23 cellular contexts compared by ENCODE assay signal in the genomic region with DNA sequence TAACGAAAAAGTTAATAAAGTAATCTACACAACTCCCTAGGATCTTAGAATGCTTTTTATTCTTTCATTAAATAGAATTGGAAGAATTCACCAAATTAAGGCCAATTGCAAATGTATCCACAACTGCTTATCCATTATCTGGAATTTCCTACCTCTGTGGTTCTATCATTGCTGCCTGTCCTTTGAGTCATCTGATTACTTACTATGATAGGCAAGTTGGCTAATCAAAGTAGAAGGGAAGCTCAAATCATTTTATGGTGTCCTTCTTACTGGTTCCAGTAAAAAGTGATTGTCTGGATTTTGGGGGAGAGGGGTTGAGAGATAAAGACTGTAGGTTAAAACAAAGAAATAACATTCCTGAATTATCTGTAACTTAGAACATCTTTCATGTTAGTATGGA.
DNase-seq lines count a peak whose midpoint lies in the region; ATAC-seq, FAIRE-seq and TF ChIP-seq lines count a peak whose summit lies in the region.
"Had no signal": no experiment of that assay in that cellular context is flagged by ENCODE, and none has a peak within 500 bp of the region (broad histone marks: within the 10 kb centered on the region; RNA-seq: fewer than 3 reads in every experiment).

No MANE protein-coding gene starts in this region.

- H2BK15ac ChIP-seq in IMR-90 (ENCODE audit: low read depth, low read length) (no peak overlapping the region), mesenchymal stem cell (ENCODE audit: low read depth, poor library complexity, severe bottlenecking) (no peak overlapping the region)

- H3K4ac ChIP-seq in IMR-90 (ENCODE audit: low read depth, low read length) (no peak overlapping the region), mesenchymal stem cell (ENCODE audit: low read depth in 1 of 2, low read length in 2 of 2) (no peak overlapping the region)

- no peak overlapping the region for H4K5ac ChIP-seq in IMR-90 (ENCODE audit: low read depth, low read length)

- no peak for TF ChIP-seq POLR2A in IMR-90 (IDR thresholded peaks at IDR 0.05; ENCODE audit: low read depth, low read length)

- no peaks in the 10 kb centered on the region for H3K9me1 ChIP-seq in IMR-90 (ENCODE audit: insufficient read depth, low read length)

- H3K4me2 ChIP-seq in IMR-90 (ENCODE audit: low read depth, low read length) (no peak overlapping the region), astrocyte (ENCODE audit: low read length) (no peak overlapping the region), hepatocyte (no peak overlapping the region), mesenchymal stem cell (ENCODE audit: low read length, poor library complexity, severe bottlenecking) (no peak overlapping the region)

- DNase-seq in EH (ENCODE audit: low read depth) = peak; percentile 39
- DNase-seq in IMR-90 = peak; percentile 29
- DNase-seq in astrocyte (ENCODE audit: low read depth) = peak; percentile 66
- no peak for DNase-seq in hepatocyte (ENCODE audit: low spot score)
- no peak for DNase-seq in mesenchymal stem cell
- no peak for DNase-seq in CD8-positive, alpha-beta T cell
- DNase-seq in activated T-cell treated with anti-CD3 and anti-CD28 coated beads, Interleukin-2, amount 50 U/mL, for 1 hour = no peak
- DNase-seq: Caco-2; CD4-positive, CD25-positive, alpha-beta regulatory T cell; DMS153; GM23248; NCI-H1694 treated with DMSO at 0.1 percent for 48 hours; NCI-H2081 treated with DMSO at 0.1 percent for 48 hours; NCI-H2171 treated with DMSO at 0.1 percent for 48 hours; NCI-H446; NCI-H526; PC-3; RPMI8226; SHP77 had no signal

- H2BK5ac ChIP-seq in IMR-90 (ENCODE audit: low read depth, low read length, poor library complexity, severe bottlenecking) = no peak overlapping the region
- H2BK5ac ChIP-seq in mesenchymal stem cell (ENCODE audit: low read depth, low read length, poor library complexity, severe bottlenecking) = no peak overlapping the region

- no peak for TF ChIP-seq RAD21 in IMR-90 (IDR thresholded peaks at IDR 0.05; ENCODE audit: low read length)

- H3K27ac ChIP-seq in IMR-90 (ENCODE audit: insufficient read depth, low read length) (no peak overlapping the region), astrocyte (ENCODE audit: low read depth, low read length) (no peak overlapping the region), hepatocyte (peak overlapping the region; percentile 72), mesenchymal stem cell (ENCODE audit: low read length, poor library complexity, severe bottlenecking) (no peak overlapping the region)
- no peak overlapping the region for H3K27ac ChIP-seq in CD8-positive, alpha-beta T cell (ENCODE audit: low read depth, low read length)
- H3K27ac ChIP-seq: GM23248, HL-60 had no signal

- H2AFZ ChIP-seq in IMR-90 (replicated peaks; ENCODE audit: low read length, poor library complexity) = no peak overlapping the region
- no peak overlapping the region for H2AFZ ChIP-seq in astrocyte (ENCODE audit: low read depth, low read length)
- no peak overlapping the region for H2AFZ ChIP-seq in hepatocyte
- H2AFZ ChIP-seq in mesenchymal stem cell (ENCODE audit: low read depth, low read length) = no peak overlapping the region
- H2AFZ ChIP-seq: GM23248 had no signal

- H3K9me2 ChIP-seq in hepatocyte (replicated peaks; ENCODE audit: insufficient read depth) = no peaks in the 10 kb centered on the region

- H3K27me3 Mint-ChIP-seq in astrocyte (ENCODE audit: low read depth, unreplicated experiment) = no peaks in the 10 kb centered on the region
- no peaks in the 10 kb centered on the region for H3K27me3 Mint-ChIP-seq in CD8-positive, alpha-beta T cell (ENCODE audit: low read depth)
- H3K27me3 Mint-ChIP-seq: CD4-positive, CD25-positive, alpha-beta regulatory T cell had no signal

- H3K56ac ChIP-seq in IMR-90 (ENCODE audit: extremely low read depth, insufficient read depth, low read length) = no peak overlapping the region

- H2BK120ac ChIP-seq in IMR-90 (ENCODE audit: low read depth, low read length) = no peak overlapping the region
- H2BK120ac ChIP-seq in mesenchymal stem cell (ENCODE audit: low read depth, low read length) = no peak overlapping the region

- intact Hi-C loops in IMR-90 (cut with micrococcal nuclease) = no loop called here
- intact Hi-C loops in CD8-positive, alpha-beta T cell (cut with DNase I, micrococcal nuclease) = no loop called here

- CTCF ChIA-PET in IMR-90 (lab: Yijun Ruan, JAX) = no interaction called here
- CTCF ChIA-PET in CD8-positive, alpha-beta T cell (lab: Charles Lee) = interaction anchor here (1.3 kb wide), 1 partner anchor 376 kb away, joined by 3 read pairs; no protein-coding TSS in a partner anchor

- H3K4me1 Mint-ChIP-seq in astrocyte (ENCODE audit: low read depth, unreplicated experiment) = peaks cover 34% of the 10 kb centered on the region
- H3K4me1 Mint-ChIP-seq in CD8-positive, alpha-beta T cell (ENCODE audit: low read depth) = peaks cover 20% of the 10 kb centered on the region
- H3K4me1 Mint-ChIP-seq: IgD-negative memory B cell had no signal

- dilution Hi-C loops in IMR-90 (cut with HindIII; ENCODE audit: low sequenced_read_pairs, unreplicated experiment) = no loop called here

- FAIRE-seq in astrocyte (lab: Jason Lieb, UNC) = no peak

- no peak overlapping the region for H3K23ac ChIP-seq in IMR-90 (ENCODE audit: low read depth, low read length)
- no peak overlapping the region for H3K23ac ChIP-seq in mesenchymal stem cell (ENCODE audit: low read length in 2 of 2)

- WGBS in IMR-90 (ENCODE audit: extremely low coverage in 2 of 2, insufficient read length in 1 of 2), 2 experiments = no CpG with 5 or more reads among the region's 1 CpG
- WGBS in hepatocyte (ENCODE audit: low lambda C conversion rate, missing lambda C conversion rate) = 94% methylated on average over 1 of the region's 1 CpG
- 100% methylated on average over 1 of the region's 1 CpG for WGBS in mesenchymal stem cell

- no peak overlapping the region for H2BK20ac ChIP-seq in IMR-90 (ENCODE audit: low read depth, low read length)

- H3K9me3 Mint-ChIP-seq in astrocyte (ENCODE audit: unreplicated experiment) = no peaks in the 10 kb centered on the region
- H3K9me3 Mint-ChIP-seq in CD8-positive, alpha-beta T cell = no peaks in the 10 kb centered on the region
- H3K9me3 Mint-ChIP-seq: IgD-negative memory B cell had no signal

- H2BK12ac ChIP-seq in mesenchymal stem cell (ENCODE audit: low read length in 2 of 2) = no peak overlapping the region

- H3K4me3 ChIP-seq in IMR-90 (ENCODE audit: insufficient read depth, low read depth, low read length) (no peak overlapping the region), astrocyte (ENCODE audit: insufficient read depth, low read depth, low read length) (no peak overlapping the region), hepatocyte (no peak overlapping the region), mesenchymal stem cell (ENCODE audit: insufficient read depth in 1 of 2, low read depth in 1 of 2, low read length in 2 of 2) (no peak overlapping the region)
- H3K4me3 ChIP-seq in CD8-positive, alpha-beta T cell (ENCODE audit: low read depth, low read length) = no peak overlapping the region
- H3K4me3 ChIP-seq: GM23248, HAP-1 had no signal

- in situ Hi-C loops in IMR-90 (cut with MboI; ENCODE audit: low sequenced_read_pairs) = no loop called here

- TF ChIP-seq CTCF in IMR-90 (conservative IDR thresholded peaks at IDR 0.05; ENCODE audit: low read depth, low read length) = no peak
- no peak for TF ChIP-seq CTCF in astrocyte (IDR thresholded peaks at IDR 0.05; ENCODE audit: insufficient read depth, low read depth, low read length)
- TF ChIP-seq CTCF in hepatocyte (IDR thresholded peaks at IDR 0.05; ENCODE audit: poor library complexity) = no peak
- TF ChIP-seq CTCF in CD8-positive, alpha-beta T cell (IDR thresholded peaks at IDR 0.05) = no peak

- H3K4me3 Mint-ChIP-seq in astrocyte (ENCODE audit: unreplicated experiment) = no peak overlapping the region
- H3K4me3 Mint-ChIP-seq in CD8-positive, alpha-beta T cell = no peak overlapping the region
- H3K4me3 Mint-ChIP-seq: CD4-positive, CD25-positive, alpha-beta regulatory T cell; IgD-negative memory B cell had no signal

- H4K8ac ChIP-seq in IMR-90 (ENCODE audit: low read depth in 2 of 2, low read length in 2 of 2) = no peak overlapping the region
- H4K8ac ChIP-seq in mesenchymal stem cell (ENCODE audit: low read length) = no peak overlapping the region

- H3K36me3 ChIP-seq in IMR-90 (ENCODE audit: control insufficient read depth, insufficient read depth, low read length) (peaks cover 9% of the 10 kb centered on the region), astrocyte (ENCODE audit: insufficient read depth, low read length) (no peaks in the 10 kb centered on the region), hepatocyte (replicated peaks; ENCODE audit: insufficient read depth, low read depth) (no peaks in the 10 kb centered on the region), mesenchymal stem cell (ENCODE audit: control insufficient read depth in 1 of 2, insufficient read depth in 2 of 2, low read depth in 1 of 2, low read length in 2 of 2) (peaks cover 0 to 24% of the 10 kb centered on the region in 2 experiments)
- H3K36me3 ChIP-seq in CD8-positive, alpha-beta T cell (ENCODE audit: insufficient read depth, low read length) = peaks cover 3% of the 10 kb centered on the region
- H3K36me3 ChIP-seq: HAP-1 had no signal

- H3K9ac ChIP-seq in IMR-90 (ENCODE audit: low read depth, low read length) = no peak overlapping the region
- H3K9ac ChIP-seq in astrocyte (ENCODE audit: low read length) = no peak overlapping the region
- no peak overlapping the region for H3K9ac ChIP-seq in mesenchymal stem cell (ENCODE audit: low read length)
- H3K9ac ChIP-seq: GM23248 had no signal

- H3K18ac ChIP-seq in IMR-90 (ENCODE audit: low read depth, low read length) = no peak overlapping the region
- H3K18ac ChIP-seq in mesenchymal stem cell (ENCODE audit: low read depth in 1 of 2, low read length in 2 of 2) = no peak overlapping the region

- no peak overlapping the region for H2AK9ac ChIP-seq in IMR-90 (replicated peaks; ENCODE audit: low read depth, low read length, poor library complexity)

- peaks cover 12% of the 10 kb centered on the region for H3K36me3 Mint-ChIP-seq in astrocyte (ENCODE audit: low read depth, unreplicated experiment)
- peaks cover 51% of the 10 kb centered on the region for H3K36me3 Mint-ChIP-seq in CD8-positive, alpha-beta T cell
- H3K36me3 Mint-ChIP-seq: IgD-negative memory B cell had no signal

- no peaks in the 10 kb centered on the region for H3K9me3 ChIP-seq in IMR-90 (ENCODE audit: control insufficient read depth, insufficient read depth, low read length)
- no peaks in the 10 kb centered on the region for H3K9me3 ChIP-seq in astrocyte (ENCODE audit: insufficient read depth, low read depth, low read length)
- no peaks in the 10 kb centered on the region for H3K9me3 ChIP-seq in hepatocyte (ENCODE audit: low read depth)
- no peaks in the 10 kb centered on the region for H3K9me3 ChIP-seq in mesenchymal stem cell (ENCODE audit: control insufficient read depth, low read length)
- H3K9me3 ChIP-seq in CD8-positive, alpha-beta T cell (ENCODE audit: low read length) = no peaks in the 10 kb centered on the region
- H3K9me3 ChIP-seq: Caco-2, HAP-1 had no signal

- no peak for ATAC-seq in IMR-90 (ENCODE audit: low read depth)
- no peak for ATAC-seq in GM18909 (IDR thresholded peaks at IDR 0.05; ENCODE audit: poor library complexity, unreplicated experiment)
- no peak for ATAC-seq in CD8-positive, alpha-beta T cell
- ATAC-seq: PC-3 had no signal

- H3K27me3 ChIP-seq in IMR-90 (ENCODE audit: control insufficient read depth, insufficient read depth, low read length) (no peaks in the 10 kb centered on the region), astrocyte (ENCODE audit: insufficient read depth, low read length) (no peaks in the 10 kb centered on the region), hepatocyte (no peaks in the 10 kb centered on the region), mesenchymal stem cell (ENCODE audit: control insufficient read depth in 1 of 2, insufficient read depth in 1 of 2, low read length in 2 of 2) (no peaks in the 10 kb centered on the region)
- H3K27me3 ChIP-seq in CD8-positive, alpha-beta T cell (ENCODE audit: insufficient read depth, low read length) = no peaks in the 10 kb centered on the region

- H3K4me1 ChIP-seq in IMR-90 (ENCODE audit: control insufficient read depth, insufficient read depth, low read length) = peaks cover 8% of the 10 kb centered on the region; the same call in 1 of the 2 replicates
- peaks cover 11% of the 10 kb centered on the region for H3K4me1 ChIP-seq in astrocyte (ENCODE audit: insufficient read depth, low read length)
- peaks cover 16% of the 10 kb centered on the region for H3K4me1 ChIP-seq in hepatocyte (ENCODE audit: insufficient read depth)
- H3K4me1 ChIP-seq in mesenchymal stem cell (ENCODE audit: control insufficient read depth, insufficient read depth, low read depth, low read length) = no peaks in the 10 kb centered on the region
- H3K4me1 ChIP-seq in CD8-positive, alpha-beta T cell (ENCODE audit: insufficient read depth, low read length) = peaks cover 18% of the 10 kb centered on the region

- POLR2A ChIA-PET in IMR-90 (lab: Charles Lee; ENCODE audit: unreplicated experiment) = no interaction called here
- POLR2A ChIA-PET in CD8-positive, alpha-beta T cell (lab: Charles Lee) = no interaction called here

- no TSS peak for BruUV-seq in IMR-90 (replicated peaks; lab: Mats Ljungman, UMichigan)

- no peaks in the 10 kb centered on the region for H4K20me1 ChIP-seq in IMR-90 (ENCODE audit: insufficient read depth, low read length)
- H4K20me1 ChIP-seq in astrocyte (ENCODE audit: insufficient read depth, low read length) = peaks cover 11% of the 10 kb centered on the region
- H4K20me1 ChIP-seq in hepatocyte (ENCODE audit: insufficient read depth, poor library complexity, severe bottlenecking) = no peaks in the 10 kb centered on the region

- H3K79me2 ChIP-seq in astrocyte (ENCODE audit: insufficient read depth, low read length) (no peaks in the 10 kb centered on the region), hepatocyte (peaks cover 5% of the 10 kb centered on the region)

- H3K14ac ChIP-seq in IMR-90 (replicated peaks; ENCODE audit: low read depth, low read length) (no peak overlapping the region), mesenchymal stem cell (ENCODE audit: low read length in 2 of 2) (no peak overlapping the region)

- H2AK5ac ChIP-seq in IMR-90 (ENCODE audit: low read depth, low read length) (no peak overlapping the region), mesenchymal stem cell (ENCODE audit: low read length, severe bottlenecking) (no peak overlapping the region)

- H3K27ac Mint-ChIP-seq in astrocyte (ENCODE audit: unreplicated experiment) = no peak overlapping the region
- H3K27ac Mint-ChIP-seq in CD8-positive, alpha-beta T cell = no peak overlapping the region
- H3K27ac Mint-ChIP-seq: IgD-negative memory B cell had no signal

- no peak overlapping the region for H4K91ac ChIP-seq in IMR-90 (ENCODE audit: insufficient read depth, low read depth, low read length)
- H4K91ac ChIP-seq in mesenchymal stem cell (ENCODE audit: low read length) = no peak overlapping the region

- H3K79me1 ChIP-seq in IMR-90 (ENCODE audit: low read depth in 1 of 2, low read length in 2 of 2) (peaks cover 8 to 19% of the 10 kb centered on the region in 2 experiments; a peak in 2 of 4 replicates), mesenchymal stem cell (replicated peaks; ENCODE audit: low read length, poor library complexity, severe bottlenecking) (peaks cover 22% of the 10 kb centered on the region)

Comparison
In these comparisons a context has a peak if more than half of its experiments do, and no peak if none do; other contexts are left out.
1. DNase-seq: peak in EH (single experiment), IMR-90 (single experiment) and astrocyte (single experiment); none in hepatocyte (single experiment), mesenchymal stem cell (single experiment), CD8-positive, alpha-beta T cell (0 of 7) and activated T-cell treated with anti-CD3 and anti-CD28 coated beads, Interleukin-2, amount 50 U/mL, for 1 hour (single experiment).